8 cellular contexts compared by ENCODE assay signal in the genomic region with DNA sequence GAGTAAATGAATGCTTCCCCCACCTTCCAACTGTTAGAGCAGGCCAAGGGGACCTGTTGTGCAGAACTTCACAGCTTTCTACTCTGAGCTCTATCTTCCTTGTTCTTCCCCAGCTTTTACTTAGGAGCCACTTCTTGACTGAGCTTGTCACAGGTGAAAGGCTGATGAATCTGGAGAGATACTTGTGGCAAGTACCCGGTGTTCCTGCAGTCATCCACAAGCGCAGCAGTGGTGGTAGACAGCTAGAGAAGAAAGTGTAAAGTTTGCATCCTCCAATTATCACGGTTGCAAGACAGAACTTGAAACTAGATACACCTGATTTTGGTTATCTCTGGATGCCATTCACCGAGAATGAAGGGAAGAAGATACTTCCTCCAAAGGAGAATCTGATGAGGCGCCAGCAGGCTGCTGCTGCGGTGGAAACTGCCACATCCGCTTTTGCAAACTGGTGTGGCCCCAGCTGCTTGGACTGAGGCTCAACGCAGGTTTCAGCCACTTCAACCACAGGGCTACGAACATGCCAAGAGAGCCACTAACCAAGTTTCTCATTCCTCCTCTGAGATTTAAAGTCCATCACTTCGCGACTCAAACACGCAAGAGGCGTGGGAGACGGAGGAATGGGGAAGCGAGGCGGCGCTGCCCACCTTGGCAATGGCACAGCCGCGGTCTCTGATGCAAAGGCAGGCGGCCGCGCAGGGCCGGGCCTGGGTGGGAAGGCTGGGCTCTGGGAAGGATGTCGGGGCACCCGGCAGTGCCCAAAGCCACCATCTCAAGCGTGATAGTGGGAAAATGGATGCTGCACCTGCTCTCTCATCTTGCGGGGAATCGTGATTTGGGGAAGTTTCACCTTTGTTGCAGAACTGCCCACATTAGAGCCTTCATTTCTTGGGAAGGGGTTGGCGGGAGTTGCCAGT. TPM values are rescaled to one million over a fixed set of nuclear protein-coding genes. Genes with fewer than 3 reads are reported as not detected.
DNase-seq lines count a peak whose midpoint lies in the region; ATAC-seq and TF ChIP-seq lines count a peak whose summit lies in the region.

No MANE protein-coding gene starts in this region.

- H3K9me3 ChIP-seq in BLaER1: no peaks in the 10 kb centered on the region
- no peaks in the 10 kb centered on the region for H3K9me3 ChIP-seq in T-helper 17 cell (ENCODE audit: control insufficient read depth, low read length, poor library complexity, severe bottlenecking)
- no peaks in the 10 kb centered on the region for H3K9me3 ChIP-seq in mucosa of descending colon

- H3K4me3 ChIP-seq in BLaER1: peak overlapping the region; percentile 71
- H3K4me3 ChIP-seq in mucosa of descending colon: no peak overlapping the region

- H3K4me1 Mint-ChIP-seq in T-helper 17 cell (peaks cover 19% of the 10 kb centered on the region), type B pancreatic cell (ENCODE audit: unreplicated experiment) (peaks cover 16% of the 10 kb centered on the region)

- H3K27ac Mint-ChIP-seq in T-helper 17 cell: peak overlapping the region; percentile 94
- H3K27ac Mint-ChIP-seq in type B pancreatic cell: peak overlapping the region; percentile 98

- no peak for TF ChIP-seq CTCF in mucosa of descending colon (IDR thresholded peaks at IDR 0.05)
- no peak for TF ChIP-seq CTCF in type B pancreatic cell (conservative IDR thresholded peaks at IDR 0.05)

- H3K4me2 ChIP-seq in BLaER1: peak overlapping the region; percentile 98

- H3K4me3 Mint-ChIP-seq in T-helper 17 cell (peak overlapping the region; percentile 91), type B pancreatic cell (peak overlapping the region; percentile 95)

- no peaks in the 10 kb centered on the region for H4K20me1 ChIP-seq in BLaER1

- ATAC-seq in HG03139 (IDR thresholded peaks at IDR 0.05; ENCODE audit: unreplicated experiment) (peak; percentile 81), T-helper 17 cell (no peak), mucosa of descending colon (peak; percentile 40)

- no peaks in the 10 kb centered on the region for H3K9me3 Mint-ChIP-seq in type B pancreatic cell

- peak overlapping the region; percentile 69 for H3K9ac ChIP-seq in BLaER1

- peaks cover 29% of the 10 kb centered on the region for H3K27me3 ChIP-seq in BLaER1

- 0 out of 2 replicates have a peak overlapping the region, but pooled peaks have one; percentile 0 for H3K27ac ChIP-seq in BLaER1

- intact Hi-C loops in mucosa of descending colon (cut with DNase I, micrococcal nuclease): no loop called here

- DNase-seq in GM19238 (ENCODE audit: insufficient read length, low spot score) (peak; percentile 69), T-helper 17 cell (peak in 2 of 3 donors; percentile 8 to 11), ecto neural progenitor cell (ENCODE audit: low spot score) (peak; percentile 50), mucosa of descending colon (peak; percentile 59 to 74 (median 70)), type B pancreatic cell (ENCODE audit: extremely low spot score, unreplicated experiment) (no peak), dedifferentiated amniotic fluid mesenchymal stem cell (ENCODE audit: extremely low spot score) (no peak)

- no peaks in the 10 kb centered on the region for H3K36me3 ChIP-seq in BLaER1
- no peaks in the 10 kb centered on the region for H3K36me3 ChIP-seq in mucosa of descending colon (ENCODE audit: low read depth)

- H3K36me3 Mint-ChIP-seq in T-helper 17 cell (ENCODE audit: low read depth) (peaks cover 2% of the 10 kb centered on the region), type B pancreatic cell (no peaks in the 10 kb centered on the region)

- H3K4me1 ChIP-seq in BLaER1: peaks cover 21% of the 10 kb centered on the region
- H3K4me1 ChIP-seq in mucosa of descending colon (ENCODE audit: low read depth): peaks cover 5% of the 10 kb centered on the region

- peaks cover 28% of the 10 kb centered on the region for H3K27me3 Mint-ChIP-seq in T-helper 17 cell
- peaks cover 16% of the 10 kb centered on the region for H3K27me3 Mint-ChIP-seq in type B pancreatic cell

RNA-seq across cellular contexts. Expression of a gene that starts 1.3 kb away (rescaled TPM):
- total RNA-seq in T-helper 17 cell (1 to 10 TPM in 1 of 2 donors, under 1 TPM in 1; 0.86 to 1.3 TPM), mucosa of descending colon (10 to 100 TPM; 21.6 to 53.1 (median 29.1) TPM), type B pancreatic cell (ENCODE audit: low replicate concordance) (13.2 and 38.9 TPM in 2 replicates)

Comparison
In these comparisons a context has a peak if more than half of its experiments do, and no peak if none do; other contexts are left out.
1. DNase-seq: peak in GM19238 (single experiment), T-helper 17 cell (2 of 3), ecto neural progenitor cell (single experiment) and mucosa of descending colon (3 of 3); none in type B pancreatic cell (single experiment) and dedifferentiated amniotic fluid mesenchymal stem cell (single experiment).